15 cellular contexts compared by ENCODE assay signal in genomic region chr1:8540971-8541370, GRCh38.
A peak's percentile ranks its signal among the peaks of the same experiment; 100 is the strongest.
DNase-seq lines count a peak whose midpoint lies in the region; ATAC-seq and TF ChIP-seq lines count a peak whose summit lies in the region.
"Had no signal": no experiment of that assay in that cellular context is flagged by ENCODE, and none has a peak within 500 bp of the region (broad histone marks: within the 10 kb centered on the region; RNA-seq: fewer than 3 reads in every experiment).

No MANE protein-coding gene starts in this region.

- no peak for ATAC-seq in stimulated activated naive CD8-positive, alpha-beta T cell treated with anti-CD3 and anti-CD28 coated beads, Interleukin-15, Interleukin-2, amounts not matched to agents 100 U/mL and 50 U/mL, for 24 hours
- ATAC-seq in HG02571 (IDR thresholded peaks at IDR 0.05; ENCODE audit: unreplicated experiment) (no peak), HG03159 (IDR thresholded peaks at IDR 0.05; ENCODE audit: unreplicated experiment) (no peak)
- ATAC-seq: effector memory CD8-positive, alpha-beta T cell; left colon had no signal

- peaks cover 12% of the 10 kb centered on the region for H3K4me1 ChIP-seq in osteoblast (ENCODE audit: insufficient read depth, low read length)
- peaks cover 3% of the 10 kb centered on the region for H3K4me1 ChIP-seq in effector memory CD4-positive, alpha-beta T cell (ENCODE audit: control insufficient read depth, insufficient read depth, low read length, poor library complexity, severe bottlenecking)

- in situ Hi-C loops in brain microvascular endothelial cell (cut with HindIII; ENCODE audit: low pct_ligation_motif_present, low sequenced_read_pairs): no loop called here

- H2AFZ ChIP-seq in osteoblast (ENCODE audit: low read length): no peak overlapping the region

- H3K9me3 Mint-ChIP-seq in stimulated activated naive CD8-positive, alpha-beta T cell treated with anti-CD3 and anti-CD28 coated beads, Interleukin-15, Interleukin-2, amounts not matched to agents 100 ng/mL and 50 ng/mL, for 24 hours: no peaks in the 10 kb centered on the region
- H3K9me3 Mint-ChIP-seq: effector memory CD8-positive, alpha-beta T cell had no signal

- H3K9me3 ChIP-seq in osteoblast (ENCODE audit: low read depth, low read length): no peaks in the 10 kb centered on the region
- no peaks in the 10 kb centered on the region for H3K9me3 ChIP-seq in effector memory CD4-positive, alpha-beta T cell (ENCODE audit: control insufficient read depth, low read length)

- H4K20me1 ChIP-seq in osteoblast (ENCODE audit: insufficient read depth, low read length): no peaks in the 10 kb centered on the region

- peaks cover 46% of the 10 kb centered on the region for H3K36me3 Mint-ChIP-seq in stimulated activated naive CD8-positive, alpha-beta T cell treated with anti-CD3 and anti-CD28 coated beads, Interleukin-15, Interleukin-2, amounts not matched to agents 100 ng/mL and 50 ng/mL, for 24 hours (ENCODE audit: low read depth)

- H3K4me3 Mint-ChIP-seq in stimulated activated naive CD8-positive, alpha-beta T cell treated with anti-CD3 and anti-CD28 coated beads, Interleukin-15, Interleukin-2, amounts not matched to agents 100 ng/mL and 50 ng/mL, for 24 hours: no peak overlapping the region
- H3K4me3 Mint-ChIP-seq: B cell; effector memory CD8-positive, alpha-beta T cell had no signal

- no peaks in the 10 kb centered on the region for H3K27me3 Mint-ChIP-seq in stimulated activated naive CD8-positive, alpha-beta T cell treated with anti-CD3 and anti-CD28 coated beads, Interleukin-15, Interleukin-2, amounts not matched to agents 100 ng/mL and 50 ng/mL, for 24 hours
- H3K27me3 Mint-ChIP-seq: B cell; effector memory CD8-positive, alpha-beta T cell had no signal

- DNase-seq in stimulated activated naive CD8-positive, alpha-beta T cell treated with anti-CD3 and anti-CD28 coated beads, Interleukin-15, Interleukin-2, amounts not matched to agents 100 U/mL and 50 U/mL, for 24 hours: no peak
- no peak for DNase-seq in brain microvascular endothelial cell
- no peak for DNase-seq in osteoblast (ENCODE audit: insufficient read length, low spot score, missing footprints)
- no peak for DNase-seq in dedifferentiated amniotic fluid mesenchymal stem cell (ENCODE audit: extremely low spot score)
- DNase-seq in effector memory CD4-positive, alpha-beta T cell: no peak
- DNase-seq: aorta; DMS79; effector memory CD8-positive, alpha-beta T cell; left colon; MV-4-11; stimulated activated CD4-positive, alpha-beta T cell treated with anti-CD3 and anti-CD28 coated beads, Interleukin-12 subunit alpha, Interleukin-12 subunit beta, amount 100 ng/mL, for 4 hours had no signal

- H3K4me2 ChIP-seq in osteoblast (ENCODE audit: insufficient read depth, low read length): no peak overlapping the region

- H3K79me2 ChIP-seq in osteoblast (ENCODE audit: insufficient read depth, low read length): peaks cover 8% of the 10 kb centered on the region

- no peaks in the 10 kb centered on the region for H3K27me3 ChIP-seq in brain microvascular endothelial cell (replicated peaks)
- H3K27me3 ChIP-seq in osteoblast (ENCODE audit: insufficient read depth, low read length): no peaks in the 10 kb centered on the region
- H3K27me3 ChIP-seq in effector memory CD4-positive, alpha-beta T cell (replicated peaks; ENCODE audit: control insufficient read depth, insufficient read depth, low read length, poor library complexity, severe bottlenecking): no peaks in the 10 kb centered on the region

- H3K36me3 ChIP-seq in brain microvascular endothelial cell (replicated peaks) (no peaks in the 10 kb centered on the region), osteoblast (ENCODE audit: insufficient read depth, low read length) (peaks cover 13% of the 10 kb centered on the region)
- H3K36me3 ChIP-seq in effector memory CD4-positive, alpha-beta T cell (ENCODE audit: control insufficient read depth, insufficient read depth, low read length): no peaks in the 10 kb centered on the region

- H3K4me3 ChIP-seq in brain microvascular endothelial cell (ENCODE audit: low read depth, low read length) (no peak overlapping the region), osteoblast (ENCODE audit: insufficient read depth, low read length) (no peak overlapping the region)
- H3K4me3 ChIP-seq in effector memory CD4-positive, alpha-beta T cell (ENCODE audit: insufficient read depth, low read depth, low read length, poor library complexity, severe bottlenecking): no peak overlapping the region

- H3K27ac ChIP-seq in brain microvascular endothelial cell (peak overlapping the region; percentile 56), osteoblast (ENCODE audit: low read depth, low read length) (peak overlapping the region; percentile 62)
- H3K27ac ChIP-seq in effector memory CD4-positive, alpha-beta T cell (ENCODE audit: insufficient read depth, low read length, poor library complexity, severe bottlenecking): no peak overlapping the region

- TF ChIP-seq CTCF in brain microvascular endothelial cell (IDR thresholded peaks at IDR 0.05; ENCODE audit: low read depth, low read length, missing control alignments): no peak
- no peak for TF ChIP-seq CTCF in osteoblast (IDR thresholded peaks at IDR 0.05; ENCODE audit: extremely low read depth, low read depth, low read length)

- peak overlapping the region; percentile 59 for H3K27ac Mint-ChIP-seq in stimulated activated naive CD8-positive, alpha-beta T cell treated with anti-CD3 and anti-CD28 coated beads, Interleukin-15, Interleukin-2, amounts not matched to agents 100 ng/mL and 50 ng/mL, for 24 hours
- H3K27ac Mint-ChIP-seq: B cell; effector memory CD8-positive, alpha-beta T cell had no signal

- peaks cover 44% of the 10 kb centered on the region for H3K4me1 Mint-ChIP-seq in stimulated activated naive CD8-positive, alpha-beta T cell treated with anti-CD3 and anti-CD28 coated beads, Interleukin-15, Interleukin-2, amounts not matched to agents 100 ng/mL and 50 ng/mL, for 24 hours (ENCODE audit: low read depth)
